ENCODE assay signal across 8 cellular contexts in the genomic region with DNA sequence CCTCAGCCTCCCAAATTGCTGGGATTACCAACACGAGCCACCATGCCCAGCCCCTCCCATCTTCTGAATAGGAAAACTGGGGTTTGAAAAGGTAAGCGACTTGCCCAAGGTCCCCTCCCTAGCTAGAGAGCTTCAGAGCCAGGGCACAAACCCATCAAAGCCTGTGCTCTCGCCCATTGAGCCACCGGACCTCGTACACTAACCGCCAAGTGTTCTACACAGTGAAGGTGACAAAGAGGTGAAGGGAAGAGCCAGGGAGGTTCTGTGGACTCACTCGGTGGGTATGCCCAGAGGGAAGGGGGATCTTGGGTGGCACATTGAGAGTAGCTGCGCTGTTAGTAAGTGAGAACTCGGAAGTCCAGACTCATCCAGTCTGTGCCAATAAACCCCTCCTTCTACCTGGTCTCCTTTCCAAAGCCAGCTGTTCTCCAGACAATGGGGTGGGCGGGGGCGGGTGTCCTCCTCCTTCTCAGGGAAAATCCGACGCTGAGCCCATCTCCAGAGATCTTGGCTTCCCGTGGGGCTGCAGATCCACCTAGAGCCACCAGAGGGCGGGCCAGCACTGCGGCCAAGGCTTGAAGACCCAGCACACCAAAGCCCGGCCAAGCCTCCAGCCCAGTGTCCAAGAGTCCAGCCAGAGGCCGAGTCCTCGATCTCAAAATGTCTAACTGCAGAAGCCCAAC. TPM values are rescaled to one million over a fixed set of nuclear protein-coding genes. Genes with fewer than 3 reads are reported as not detected.
A peak's percentile ranks its signal among the peaks of the same experiment; 100 is the strongest.
DNase-seq lines count a peak whose midpoint lies in the region; ATAC-seq and TF ChIP-seq lines count a peak whose summit lies in the region.

No MANE protein-coding gene starts in this region.

- TF ChIP-seq CTCF in IMR-90 (conservative IDR thresholded peaks at IDR 0.05; ENCODE audit: low read depth, low read length) (peak; percentile 97), foreskin keratinocyte (conservative IDR thresholded peaks at IDR 0.05) (peak; percentile 94), thyroid gland (IDR thresholded peaks at IDR 0.05) (peak; percentile 90 to 100 (median 97))

- DNase-seq in DMS 273 treated with DMSO at 0.1 percent for 48 hours (lab: John Stamatoyannopoulos, UW) (peak; percentile 13), IMR-90 (peak; percentile 77), RPMI8226 (peak; percentile 86), foreskin keratinocyte (peak in 1 of 2 donors; percentile 59), nucleus accumbens (lab: John Stamatoyannopoulos, UW) (peak in 54 of 56 donors; percentile 7 to 91 (median 69)), thyroid gland (peak; percentile 92 to 93)
- DNase-seq in activated T-helper 9 cell treated with anti-CD3 and anti-CD28 coated beads, Interleukin-2, amount 50 U/mL, for 16 hours (ENCODE audit: low read depth) = peak; percentile 61

- peaks cover 3% of the 10 kb centered on the region; the same call in 1 of the 2 replicates for H3K4me1 ChIP-seq in IMR-90 (ENCODE audit: control insufficient read depth, insufficient read depth, low read length)
- no peaks in the 10 kb centered on the region for H3K4me1 ChIP-seq in foreskin keratinocyte
- H3K4me1 ChIP-seq in thyroid gland = peaks cover 41 to 59% of the 10 kb centered on the region in 2 donors

- ATAC-seq in GM21515 (IDR thresholded peaks at IDR 0.05; ENCODE audit: unreplicated experiment) (peak; percentile 63), IMR-90 (ENCODE audit: low read depth) (peak; percentile 89), foreskin keratinocyte (peak; percentile 58)

- H3K27ac ChIP-seq in IMR-90 (ENCODE audit: insufficient read depth, low read length) (no peak overlapping the region), foreskin keratinocyte (no peak overlapping the region), thyroid gland (peak overlapping the region in 1 of 3 donors; percentile 53)

- peak overlapping the region; percentile 34; the same call in 1 of the 2 replicates for H3K4me2 ChIP-seq in IMR-90 (ENCODE audit: low read depth, low read length)

- H3K9me3 ChIP-seq in IMR-90 (ENCODE audit: control insufficient read depth, insufficient read depth, low read length) (no peaks in the 10 kb centered on the region), thyroid gland (no peaks in the 10 kb centered on the region)

- WGBS in IMR-90 (ENCODE audit: extremely low coverage in 2 of 2, insufficient read length in 1 of 2), 2 experiments = 0% methylated on average over 9 of the region's 19 CpGs; no CpG with 5 or more reads in 1 of the 2 experiments
- 19 to 20% methylated on average over 12 to 19 of the region's 19 CpGs for WGBS in thyroid gland, 2 donors

- H4K20me1 ChIP-seq in IMR-90 (ENCODE audit: insufficient read depth, low read length) = no peaks in the 10 kb centered on the region

- intact Hi-C loops in IMR-90 (cut with micrococcal nuclease) = loop anchor here (1.0 to 10.0 kb wide), 6 partner anchors 23 to 1055 kb away; no protein-coding TSS in a partner anchor
- intact Hi-C loops in thyroid gland (cut with DNase I) = loop anchor here (10.0 kb wide), 1 partner anchor 68 kb away; no protein-coding TSS in a partner anchor

- H2BK15ac ChIP-seq in IMR-90 (ENCODE audit: low read depth, low read length) = no peak overlapping the region

- no peak overlapping the region for H3K56ac ChIP-seq in IMR-90 (ENCODE audit: extremely low read depth, insufficient read depth, low read length)

- BruUV-seq in IMR-90 (replicated peaks; lab: Mats Ljungman, UMichigan) = no TSS peak

- H3K23ac ChIP-seq in IMR-90 (ENCODE audit: low read depth, low read length) = no peak overlapping the region

- peak overlapping the region in 1 of 2 experiments; percentile 50; a peak in 1 of 4 replicates for H4K8ac ChIP-seq in IMR-90 (ENCODE audit: low read depth in 2 of 2, low read length in 2 of 2)

- H3K14ac ChIP-seq in IMR-90 (replicated peaks; ENCODE audit: low read depth, low read length) = no peak overlapping the region

- peaks cover 51% of the 10 kb centered on the region for H3K27me3 ChIP-seq in IMR-90 (ENCODE audit: control insufficient read depth, insufficient read depth, low read length)
- H3K27me3 ChIP-seq in foreskin keratinocyte = peaks cover 65% of the 10 kb centered on the region
- H3K27me3 ChIP-seq in thyroid gland = no peaks in the 10 kb centered on the region

- no peak overlapping the region for H3K18ac ChIP-seq in IMR-90 (ENCODE audit: low read depth, low read length)

- H3K4ac ChIP-seq in IMR-90 (ENCODE audit: low read depth, low read length) = no peak overlapping the region

- CTCF ChIA-PET in IMR-90 (lab: Yijun Ruan, JAX) = interaction anchor here (0.8 to 3.9 kb wide), 6 partner anchors 19 to 111 kb away, joined by 3 to 22 read pairs (median 6); no protein-coding TSS in a partner anchor

- H3K79me1 ChIP-seq in IMR-90 (ENCODE audit: low read depth in 1 of 2, low read length in 2 of 2) = no peaks in the 10 kb centered on the region

- TF ChIP-seq POLR2A in IMR-90 (IDR thresholded peaks at IDR 0.05; ENCODE audit: low read depth, low read length) (no peak), thyroid gland (IDR thresholded peaks at IDR 0.05) (peak in 1 of 2 donors; percentile 38)

- H2BK120ac ChIP-seq in IMR-90 (ENCODE audit: low read depth, low read length) = no peak overlapping the region

- no peak overlapping the region for H3K9ac ChIP-seq in IMR-90 (ENCODE audit: low read depth, low read length)

- no peak overlapping the region for H4K5ac ChIP-seq in IMR-90 (ENCODE audit: low read depth, low read length)

- peak overlapping the region; percentile 20; the same call in 1 of the 2 replicates for H2AK5ac ChIP-seq in IMR-90 (ENCODE audit: low read depth, low read length)

- in situ Hi-C loops in IMR-90 (cut with MboI; ENCODE audit: low sequenced_read_pairs) = loop anchor here (5.0 to 10.0 kb wide), 2 partner anchors 70 to 188 kb away; partner anchors contain the start of gene YPEL4

- H3K9me1 ChIP-seq in IMR-90 (ENCODE audit: insufficient read depth, low read length) = 0 out of 2 replicates have a peak, but pooled peaks cover 4% of the 10 kb centered on the region

- POLR2A ChIA-PET in IMR-90 (lab: Charles Lee; ENCODE audit: unreplicated experiment) = no interaction called here

- no peak overlapping the region; the same call in 1 of the 2 replicates for H2BK20ac ChIP-seq in IMR-90 (ENCODE audit: low read depth, low read length)

- peak overlapping the region; percentile 11 for H2AFZ ChIP-seq in IMR-90 (replicated peaks; ENCODE audit: low read length, poor library complexity)

- H3K4me3 ChIP-seq in IMR-90 (ENCODE audit: insufficient read depth, low read depth, low read length) = no peak overlapping the region
- no peak overlapping the region for H3K4me3 ChIP-seq in thyroid gland (replicated peaks in 1 of 3)

- no peak overlapping the region for H4K91ac ChIP-seq in IMR-90 (ENCODE audit: insufficient read depth, low read depth, low read length)

- peak overlapping the region; percentile 60 for H2AK9ac ChIP-seq in IMR-90 (replicated peaks; ENCODE audit: low read depth, low read length, poor library complexity)

- H3K36me3 ChIP-seq in IMR-90 (ENCODE audit: control insufficient read depth, insufficient read depth, low read length) (no peaks in the 10 kb centered on the region), thyroid gland (no peaks in the 10 kb centered on the region)

- no peak overlapping the region for H2BK5ac ChIP-seq in IMR-90 (ENCODE audit: low read depth, low read length, poor library complexity, severe bottlenecking)

- TF ChIP-seq RAD21 in IMR-90 (IDR thresholded peaks at IDR 0.05; ENCODE audit: low read length) = peak; percentile 92

- dilution Hi-C loops in IMR-90 (cut with HindIII; ENCODE audit: low sequenced_read_pairs, unreplicated experiment) = no loop called here

TF ChIP-seq in IMR-90, 13 proteins besides CTCF, POLR2A, EP300 and RAD21:
- TF ChIP-seq MAZ (IDR thresholded peaks at IDR 0.05; ENCODE audit: borderline replicate concordance, low read depth, low read length) = peak; percentile 54; the same call in 1 of the 2 replicates
- TF ChIP-seq BHLHE40 (IDR thresholded peaks at IDR 0.05; ENCODE audit: low read depth, low read length) = no peak
- TF ChIP-seq CHD1 (IDR thresholded peaks at IDR 0.05; ENCODE audit: low read depth, low read length) = no peak
- TF ChIP-seq RFX5 (IDR thresholded peaks at IDR 0.05; ENCODE audit: low read depth, low read length) = no peak
- TF ChIP-seq SMC3 (IDR thresholded peaks at IDR 0.05; ENCODE audit: low read depth, low read length) = peak; percentile 93
- no peak for TF ChIP-seq RCOR1 (IDR thresholded peaks at IDR 0.05; ENCODE audit: insufficient replicate concordance, low read length)
TF ChIP-seq in IMR-90: peak in this region for 2.

RNA-seq across cellular contexts. Expression of gene RTN4RL2, which starts 3.2 kb away (rescaled TPM):
- total RNA-seq in IMR-90 (2012; rRNA removed) (not detected in 2 replicates), foreskin keratinocyte (0.10 and 0.11 TPM in 2 replicates), thyroid gland (10 to 100 TPM; 11.2 to 27.6 (median 17.1) TPM)
- polyA plus RNA-seq in IMR-90 (2012; rRNA removed) (0.83 and 1.5 TPM in 2 replicates), foreskin keratinocyte (0.34 and 0.42 TPM in 2 replicates)
- 1.2 and 2.7 TPM in 2 replicates for polyA plus RNA-seq in IMR-90 (2012; cell fraction: cytosol; rRNA removed)
- polyA plus RNA-seq in IMR-90 (2012; cell fraction: nucleus; rRNA removed; ENCODE audit: low replicate concordance) = 0.52 and 0.96 TPM in 2 replicates

RNA-seq across cellular contexts. Expression of gene SLC43A3, which starts 30.2 kb away (rescaled TPM):
- 10.6 and 12.7 TPM in 2 replicates for total RNA-seq in IMR-90 (2012; rRNA removed)
- polyA plus RNA-seq in IMR-90 (2012; rRNA removed) = 21.1 and 22.0 TPM in 2 replicates
- polyA plus RNA-seq in IMR-90 (2012; cell fraction: cytosol; rRNA removed) = 10.0 and 16.3 TPM in 2 replicates
- polyA plus RNA-seq in IMR-90 (2012; cell fraction: nucleus; rRNA removed; ENCODE audit: low replicate concordance) = 19.7 and 20.5 TPM in 2 replicates
- total RNA-seq in foreskin keratinocyte = 69.9 and 95.3 TPM in 2 replicates
- polyA plus RNA-seq in foreskin keratinocyte = 41.7 and 72.0 TPM in 2 replicates
- total RNA-seq in thyroid gland = 100 to 1,000 TPM; 124 to 321 (median 218) TPM

RNA-seq across cellular contexts. Expression of gene SLC43A1, which starts 58.4 kb away (rescaled TPM):
- total RNA-seq in IMR-90 (2012; rRNA removed) (8.6 and 10.0 TPM in 2 replicates), foreskin keratinocyte (4.3 and 6.2 TPM in 2 replicates), thyroid gland (10 to 100 TPM; 20.3 to 64.1 (median 28.8) TPM)
- polyA plus RNA-seq in IMR-90 (2012; rRNA removed) (15.9 and 17.0 TPM in 2 replicates), foreskin keratinocyte (3.2 and 5.4 TPM in 2 replicates)
- polyA plus RNA-seq in IMR-90 (2012; cell fraction: cytosol; rRNA removed) = 8.6 and 18.4 TPM in 2 replicates
- polyA plus RNA-seq in IMR-90 (2012; cell fraction: nucleus; rRNA removed; ENCODE audit: low replicate concordance) = 34.7 and 55.4 TPM in 2 replicates

Comparison
In these comparisons a context has a peak if more than half of its experiments do, and no peak if none do; other contexts are left out.
1. RNA of gene RTN4RL2, which starts 3.2 kb away (total RNA-seq): 11.2 to 27.6 TPM in thyroid gland; 0.10 to 0.11 TPM in foreskin keratinocyte and not detected in IMR-90; every median in the first group is over 10 times any median in the second.
2. Peak in every context shown above with its lines, with median percentiles within 50 percentile points of each other: ATAC-seq and CTCF ChIP-seq.